14 cellular contexts compared by ENCODE assay signal in genomic region chr1:21680381-21680780, GRCh38. TPM values are rescaled to one million over a fixed set of nuclear protein-coding genes. Genes with fewer than 3 reads are reported as not detected.
DNase-seq lines count a peak whose midpoint lies in the region; ATAC-seq and TF ChIP-seq lines count a peak whose summit lies in the region.
"Had no signal": no experiment of that assay in that cellular context is flagged by ENCODE, and none has a peak within 500 bp of the region (broad histone marks: within the 10 kb centered on the region; RNA-seq: fewer than 3 reads in every experiment).

No MANE protein-coding gene starts in this region.

- no peaks in the 10 kb centered on the region for H3K9me3 Mint-ChIP-seq in activated CD4-positive, alpha-beta memory T cell treated with anti-CD3 and anti-CD28 coated beads for 36 hours
- no peaks in the 10 kb centered on the region for H3K9me3 Mint-ChIP-seq in activated CD4-positive, alpha-beta memory T cell treated with anti-CD3 and anti-CD28 coated beads, Interleukin-2, amount 10 ng/mL, durations not matched to agents 7 days and 5 days
- peaks cover 11% of the 10 kb centered on the region for H3K9me3 Mint-ChIP-seq in mesothelial cell of epicardium
- H3K9me3 Mint-ChIP-seq: CD4-positive, CD25-positive, alpha-beta regulatory T cell; H9 had no signal

- no peak overlapping the region for H3K4me3 Mint-ChIP-seq in activated CD4-positive, alpha-beta memory T cell treated with anti-CD3 and anti-CD28 coated beads for 36 hours
- no peak overlapping the region for H3K4me3 Mint-ChIP-seq in activated CD4-positive, alpha-beta memory T cell treated with anti-CD3 and anti-CD28 coated beads, Interleukin-2, amount 10 ng/mL, durations not matched to agents 7 days and 5 days
- H3K4me3 Mint-ChIP-seq in mesothelial cell of epicardium, result no peak overlapping the region
- H3K4me3 Mint-ChIP-seq: CD4-positive, CD25-positive, alpha-beta regulatory T cell; H9 had no signal

- no peak for ATAC-seq in esophagus mucosa
- ATAC-seq: HepG2 had no signal

- POLR2A ChIA-PET in activated CD4-positive, alpha-beta memory T cell treated with anti-CD3 and anti-CD28 coated beads for 36 hours (lab: Charles Lee), result interaction anchor here (0.7 kb wide), 1 partner anchor 102 kb away, joined by 3 read pairs; no protein-coding TSS in a partner anchor
- POLR2A ChIA-PET in activated CD4-positive, alpha-beta memory T cell treated with anti-CD3 and anti-CD28 coated beads, Interleukin-2, amount 10 ng/mL, durations not matched to agents 7 days and 5 days (lab: Charles Lee), result no interaction called here

- no peak for TF ChIP-seq POLR2A in uterus (IDR thresholded peaks at IDR 0.05)

- intact Hi-C loops in activated CD4-positive, alpha-beta memory T cell treated with anti-CD3 and anti-CD28 coated beads for 36 hours (cut with micrococcal nuclease), result no loop called here
- intact Hi-C loops in uterus (cut with DNase I; ENCODE audit: low total_unique reads), result no loop called here

- H3K9me3 ChIP-seq in adipocyte (ENCODE audit: control insufficient read depth, low read length) (peaks cover 4% of the 10 kb centered on the region), subcutaneous abdominal adipose tissue (ENCODE audit: control insufficient read depth in 5 of 5, low read length in 5 of 5) (no peaks in the 10 kb centered on the region), uterus (peaks cover 0 to 3% of the 10 kb centered on the region in 2 donors)

- no peaks in the 10 kb centered on the region for H3K27me3 Mint-ChIP-seq in activated CD4-positive, alpha-beta memory T cell treated with anti-CD3 and anti-CD28 coated beads for 36 hours
- no peaks in the 10 kb centered on the region for H3K27me3 Mint-ChIP-seq in activated CD4-positive, alpha-beta memory T cell treated with anti-CD3 and anti-CD28 coated beads, Interleukin-2, amount 10 ng/mL, durations not matched to agents 7 days and 5 days
- H3K27me3 Mint-ChIP-seq in mesothelial cell of epicardium (ENCODE audit: low read depth), result no peaks in the 10 kb centered on the region
- H3K27me3 Mint-ChIP-seq: CD4-positive, CD25-positive, alpha-beta regulatory T cell had no signal

- H3K9ac ChIP-seq in adipocyte (ENCODE audit: low read length) (peak overlapping the region; percentile 80), subcutaneous abdominal adipose tissue (ENCODE audit: low read length in 5 of 5) (no peak overlapping the region)
- H3K9ac ChIP-seq: BLaER1 treated with 17β-estradiol and CSF1 and Interleukin-3, amounts not matched to agents 10 nM and 100 nM had no signal

- H3K4me3 ChIP-seq in adipocyte (ENCODE audit: low read length) (peak overlapping the region; percentile 66), subcutaneous abdominal adipose tissue (ENCODE audit: low read depth in 1 of 5, low read length in 5 of 5) (no peak overlapping the region), uterus (no peak overlapping the region)
- H3K4me3 ChIP-seq: BLaER1 treated with 17β-estradiol and CSF1 and Interleukin-3, amounts not matched to agents 10 nM and 100 nM had no signal

- H3K27me3 ChIP-seq in adipocyte (replicated peaks; ENCODE audit: control insufficient read depth, insufficient read depth, low read length), result no peaks in the 10 kb centered on the region
- H3K27me3 ChIP-seq in subcutaneous abdominal adipose tissue (ENCODE audit: control insufficient read depth in 5 of 5, insufficient read depth in 4 of 5, low read length in 5 of 5), result no peaks in the 10 kb centered on the region
- H3K27me3 ChIP-seq in uterus, result no peaks in the 10 kb centered on the region
- H3K27me3 ChIP-seq: BLaER1 treated with 17β-estradiol and CSF1 and Interleukin-3, amounts not matched to agents 10 nM and 100 nM had no signal

- H3K4me1 ChIP-seq in adipocyte (ENCODE audit: control insufficient read depth, insufficient read depth, low read length) (peaks cover 27% of the 10 kb centered on the region), subcutaneous abdominal adipose tissue (ENCODE audit: control insufficient read depth in 5 of 5, insufficient read depth in 5 of 5, low read length in 5 of 5) (peaks cover 0 to 20% (median 4%) of the 10 kb centered on the region in 5 donors), uterus (no peaks in the 10 kb centered on the region)

- H3K4me1 Mint-ChIP-seq in activated CD4-positive, alpha-beta memory T cell treated with anti-CD3 and anti-CD28 coated beads for 36 hours (ENCODE audit: low read depth), result peaks cover 8% of the 10 kb centered on the region
- peaks cover 4% of the 10 kb centered on the region for H3K4me1 Mint-ChIP-seq in activated CD4-positive, alpha-beta memory T cell treated with anti-CD3 and anti-CD28 coated beads, Interleukin-2, amount 10 ng/mL, durations not matched to agents 7 days and 5 days
- H3K4me1 Mint-ChIP-seq in mesothelial cell of epicardium, result peaks cover 50% of the 10 kb centered on the region

- peaks cover 35% of the 10 kb centered on the region for H3K36me3 Mint-ChIP-seq in activated CD4-positive, alpha-beta memory T cell treated with anti-CD3 and anti-CD28 coated beads for 36 hours
- H3K36me3 Mint-ChIP-seq in activated CD4-positive, alpha-beta memory T cell treated with anti-CD3 and anti-CD28 coated beads, Interleukin-2, amount 10 ng/mL, durations not matched to agents 7 days and 5 days (ENCODE audit: low read depth), result peaks cover 50% of the 10 kb centered on the region
- H3K36me3 Mint-ChIP-seq in mesothelial cell of epicardium, result peaks cover 47% of the 10 kb centered on the region

- CTCF ChIA-PET in activated CD4-positive, alpha-beta memory T cell treated with anti-CD3 and anti-CD28 coated beads for 36 hours (lab: Charles Lee), result no interaction called here
- CTCF ChIA-PET in activated CD4-positive, alpha-beta memory T cell treated with anti-CD3 and anti-CD28 coated beads, Interleukin-2, amount 10 ng/mL, durations not matched to agents 7 days and 5 days (lab: Charles Lee), result no interaction called here

- DNase-seq in activated CD4-positive, alpha-beta memory T cell treated with anti-CD3 and anti-CD28 coated beads for 36 hours, result no peak
- DNase-seq in activated CD4-positive, alpha-beta memory T cell treated with anti-CD3 and anti-CD28 coated beads, Interleukin-2, amount 10 ng/mL, durations not matched to agents 7 days and 5 days, result no peak
- DNase-seq in adipocyte (ENCODE audit: low read depth) (no peak), mesothelial cell of epicardium (ENCODE audit: low spot score in 2 of 2, unreplicated experiment in 2 of 2) (no peak), uterus (no peak), DMS53 (lab: John Stamatoyannopoulos, UW) (no peak)
- DNase-seq: 8988T, GOT3, H9 had no signal

- H3K36me3 ChIP-seq in adipocyte (ENCODE audit: control insufficient read depth, insufficient read depth, low read length, severe bottlenecking) (peaks cover 39% of the 10 kb centered on the region), subcutaneous abdominal adipose tissue (ENCODE audit: control insufficient read depth in 5 of 5, insufficient read depth in 5 of 5, low read length in 5 of 5) (peaks cover 15 to 56% (median 28%) of the 10 kb centered on the region in 5 donors), uterus (no peaks in the 10 kb centered on the region)

- peak overlapping the region; percentile 4 for H3K27ac Mint-ChIP-seq in activated CD4-positive, alpha-beta memory T cell treated with anti-CD3 and anti-CD28 coated beads for 36 hours
- no peak overlapping the region for H3K27ac Mint-ChIP-seq in activated CD4-positive, alpha-beta memory T cell treated with anti-CD3 and anti-CD28 coated beads, Interleukin-2, amount 10 ng/mL, durations not matched to agents 7 days and 5 days
- H3K27ac Mint-ChIP-seq in mesothelial cell of epicardium, result peak overlapping the region; percentile 66
- H3K27ac Mint-ChIP-seq: H9 had no signal

- H3K27ac ChIP-seq in subcutaneous abdominal adipose tissue (ENCODE audit: low read depth, low read length), result peak overlapping the region; percentile 61
- no peak overlapping the region for H3K27ac ChIP-seq in uterus
- H3K27ac ChIP-seq: BLaER1 treated with 17β-estradiol and CSF1 and Interleukin-3, amounts not matched to agents 10 nM and 100 nM had no signal

- TF ChIP-seq CTCF in mesothelial cell of epicardium (IDR thresholded peaks at IDR 0.05; ENCODE audit: unreplicated experiment) (no peak), uterus (IDR thresholded peaks at IDR 0.05) (no peak)

RNA-seq across cellular contexts. Expression of gene RAP1GAP, which starts 11.2 kb away (rescaled TPM):
- 1 to 10 TPM; 1.1 to 1.7 TPM for total RNA-seq in activated CD4-positive, alpha-beta memory T cell treated with anti-CD3 and anti-CD28 coated beads for 36 hours
- total RNA-seq in activated CD4-positive, alpha-beta memory T cell treated with anti-CD3 and anti-CD28 coated beads, Interleukin-2, amount 10 ng/mL, durations not matched to agents 7 days and 5 days, result under 1 TPM in 1 of 2 experiments, not detected in 1; 0.15 TPM
- total RNA-seq in mesothelial cell of epicardium (7.1 to 10.2 TPM (median 8.0 TPM) in 3 replicates), uterus (1 to 10 TPM in 1 of 4 donors, under 1 TPM in 1, not detected in 2; 0.18 to 6.9 TPM), esophagus mucosa (3.0 TPM)
